11 cellular contexts compared by ENCODE assay signal in the genomic region with DNA sequence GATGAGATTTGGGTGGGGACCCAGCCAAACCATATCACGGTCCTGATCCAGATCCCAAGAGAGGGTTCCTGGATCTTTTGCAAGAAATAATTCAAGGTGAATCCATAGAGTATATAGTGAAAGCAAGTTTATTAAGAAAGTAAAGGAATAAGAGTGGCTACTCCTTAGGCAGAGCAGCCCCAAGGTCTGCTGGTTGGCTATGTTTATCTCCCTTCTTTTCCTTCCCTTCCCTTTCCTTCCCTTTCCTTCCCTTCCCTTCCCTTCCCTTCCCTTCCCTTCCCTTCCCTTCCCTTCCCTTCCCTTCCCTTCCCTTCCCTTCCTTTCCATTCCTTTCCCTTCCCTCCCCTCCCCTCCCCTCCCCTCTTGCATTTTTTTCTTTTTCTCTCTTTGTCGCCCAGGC.
"Had no signal": no experiment of that assay in that cellular context is flagged by ENCODE, and none has a peak within 500 bp of the region (broad histone marks: within the 10 kb centered on the region; RNA-seq: fewer than 3 reads in every experiment).

No MANE protein-coding gene starts in this region.

- FAIRE-seq: H1, H54 had no signal

- H3K27ac Mint-ChIP-seq: GM23338, HFFc6 had no signal

- H3K4me3 Mint-ChIP-seq: GM23338, H9, HFFc6 had no signal

- H3K9me3 ChIP-seq: HAP-1 had no signal

- H2AFZ ChIP-seq: GM23248 had no signal

- DNase-seq: GM23248, GOT3, H7, H9, HCEC 1CT, HFFc6 had no signal

- ATAC-seq: GM23338, HCT116 had no signal

- H3K4me2 ChIP-seq: GM23338 had no signal

- H3K4me1 ChIP-seq: HAP-1 had no signal

- H3K9me3 Mint-ChIP-seq: GM23338, H9, HFFc6 had no signal

- H3K4me3 ChIP-seq: GM23248, GM23338, HAP-1 had no signal

- H3K9ac ChIP-seq: GM23248 had no signal

- H3K27ac ChIP-seq: GM23248 had no signal

- H3K36me3 ChIP-seq: HAP-1 had no signal
